14 cellular contexts compared by ENCODE assay signal in genomic region chr14:35934499-35934898, GRCh38.
DNase-seq lines count a peak whose midpoint lies in the region; ATAC-seq, FAIRE-seq and TF ChIP-seq lines count a peak whose summit lies in the region.
"Had no signal": no experiment of that assay in that cellular context is flagged by ENCODE, and none has a peak within 500 bp of the region (broad histone marks: within the 10 kb centered on the region; RNA-seq: fewer than 3 reads in every experiment).

No MANE protein-coding gene starts in this region.

- no peak overlapping the region for H3K27ac ChIP-seq in mesenchymal stem cell (ENCODE audit: low read length, poor library complexity, severe bottlenecking)
- H3K27ac ChIP-seq: esophagus squamous epithelium had no signal

- no peak overlapping the region for H2BK12ac ChIP-seq in mesenchymal stem cell (ENCODE audit: low read length in 2 of 2)

- ATAC-seq in HG02852 (IDR thresholded peaks at IDR 0.05; ENCODE audit: unreplicated experiment) = peak; percentile 63
- ATAC-seq in HG03571 (IDR thresholded peaks at IDR 0.05; ENCODE audit: unreplicated experiment) = peak; percentile 74

- DNase-seq in GM12892 (ENCODE audit: insufficient read length) (no peak), GM19239 (ENCODE audit: insufficient read length, low spot score) (no peak), mesenchymal stem cell (no peak), NCI-H2227 (lab: John Stamatoyannopoulos, UW; ENCODE audit: unreplicated experiment) (no peak), hypothalamus (lab: John Stamatoyannopoulos, UW) (no peak)
- DNase-seq in effector CD4-positive, alpha-beta T cell = no peak
- DNase-seq: activated CD8-positive, alpha-beta memory T cell treated with anti-CD3 and anti-CD28 coated beads, Interleukin-2, amount 50 U/mL, for 48 hours; BE2C; caudate nucleus; esophagus squamous epithelium; H7 had no signal

- H3K4me3 ChIP-seq in mesenchymal stem cell (ENCODE audit: insufficient read depth in 1 of 2, low read depth in 1 of 2, low read length in 2 of 2) = no peak overlapping the region
- H3K4me3 ChIP-seq: esophagus squamous epithelium had no signal

- H3K4me2 ChIP-seq in mesenchymal stem cell (ENCODE audit: low read length, poor library complexity, severe bottlenecking) = no peak overlapping the region

- no peak overlapping the region for H2BK5ac ChIP-seq in mesenchymal stem cell (ENCODE audit: low read depth, low read length, poor library complexity, severe bottlenecking)

- no peak overlapping the region for H3K14ac ChIP-seq in mesenchymal stem cell (ENCODE audit: low read length in 2 of 2)

- H3K9ac ChIP-seq in mesenchymal stem cell (ENCODE audit: low read length) = no peak overlapping the region

- no peak overlapping the region for H4K8ac ChIP-seq in mesenchymal stem cell (ENCODE audit: low read length)

- 67% methylated on average over 2 of the region's 2 CpGs for WGBS in mesenchymal stem cell

- no peak overlapping the region for H2BK15ac ChIP-seq in mesenchymal stem cell (ENCODE audit: low read depth, poor library complexity, severe bottlenecking)

- TF ChIP-seq POLR2A in GM12892 (IDR thresholded peaks at IDR 0.05; ENCODE audit: low read depth, low read length) = no peak

- H3K4me1 ChIP-seq in mesenchymal stem cell (ENCODE audit: control insufficient read depth, insufficient read depth, low read depth, low read length) = no peaks in the 10 kb centered on the region
- H3K4me1 ChIP-seq: BE2C, esophagus squamous epithelium had no signal

- H3K18ac ChIP-seq in mesenchymal stem cell (ENCODE audit: low read depth in 1 of 2, low read length in 2 of 2) = no peak overlapping the region

- FAIRE-seq in GM12892 (lab: Jason Lieb, UNC) (peak; percentile 61), GM19239 (lab: Jason Lieb, UNC) (peak; percentile 69)
- FAIRE-seq: islet of Langerhans had no signal

- H3K23ac ChIP-seq in mesenchymal stem cell (ENCODE audit: low read length in 2 of 2) = no peak overlapping the region

- H3K27me3 ChIP-seq in mesenchymal stem cell (ENCODE audit: control insufficient read depth in 1 of 2, insufficient read depth in 1 of 2, low read length in 2 of 2) = peaks cover 0 to 9% of the 10 kb centered on the region in 2 experiments

- H3K9me3 ChIP-seq in mesenchymal stem cell (ENCODE audit: control insufficient read depth, low read length) = no peaks in the 10 kb centered on the region
- H3K9me3 ChIP-seq: BE2C, esophagus squamous epithelium had no signal

- no peak overlapping the region for H3K4ac ChIP-seq in mesenchymal stem cell (ENCODE audit: low read depth in 1 of 2, low read length in 2 of 2)

- no peak overlapping the region for H2AFZ ChIP-seq in mesenchymal stem cell (ENCODE audit: low read depth, low read length)

- H2AK5ac ChIP-seq in mesenchymal stem cell (ENCODE audit: low read length, severe bottlenecking) = no peak overlapping the region

- H4K91ac ChIP-seq in mesenchymal stem cell (ENCODE audit: low read length) = no peak overlapping the region

- no peaks in the 10 kb centered on the region for H3K79me1 ChIP-seq in mesenchymal stem cell (replicated peaks; ENCODE audit: low read length, poor library complexity, severe bottlenecking)

- H3K36me3 ChIP-seq in mesenchymal stem cell (ENCODE audit: control insufficient read depth in 1 of 2, insufficient read depth in 2 of 2, low read depth in 1 of 2, low read length in 2 of 2) = no peaks in the 10 kb centered on the region
- H3K36me3 ChIP-seq: BE2C, esophagus squamous epithelium had no signal

- no peak overlapping the region for H2BK120ac ChIP-seq in mesenchymal stem cell (ENCODE audit: low read depth, low read length)
